ENCODE assay signal across 25 cellular contexts in the genomic region with DNA sequence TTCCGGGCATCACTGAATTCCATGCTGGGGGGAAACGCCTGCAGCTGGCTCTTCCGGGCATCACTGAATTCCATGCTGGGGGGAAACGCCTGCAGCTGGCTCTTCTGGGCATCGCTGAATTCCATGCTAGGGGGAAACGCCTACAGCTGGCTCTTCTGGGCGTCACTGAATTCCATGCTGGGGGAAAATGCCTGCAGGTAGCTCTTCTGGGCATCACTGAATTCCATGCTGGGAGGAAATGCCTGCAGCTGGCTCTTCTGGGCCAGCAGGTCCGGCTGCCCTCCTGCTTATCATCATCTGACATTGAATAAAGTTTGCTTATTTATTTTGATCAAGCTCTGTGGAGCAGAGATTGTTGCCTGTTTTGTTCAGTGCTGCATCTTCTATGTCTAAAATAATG.
"Had no signal": no experiment of that assay in that cellular context is flagged by ENCODE, and none has a peak within 500 bp of the region (broad histone marks: within the 10 kb centered on the region; RNA-seq: fewer than 3 reads in every experiment).

No MANE protein-coding gene starts in this region.

- H3K36me3 ChIP-seq: colonic mucosa, esophagus muscularis mucosa, esophagus squamous epithelium, gastrocnemius medialis, gastroesophageal sphincter, heart left ventricle, heart right ventricle had no signal

- H3K27ac ChIP-seq: colonic mucosa, coronary artery, dorsolateral prefrontal cortex, epithelial cell of prostate, esophagus muscularis mucosa, esophagus squamous epithelium, foreskin keratinocyte, gastrocnemius medialis, gastroesophageal sphincter, heart left ventricle, heart right ventricle, hepatocyte had no signal

- H3K4me3 ChIP-seq: colonic mucosa, coronary artery, dorsolateral prefrontal cortex, esophagus muscularis mucosa, esophagus squamous epithelium, gastrocnemius medialis, gastroesophageal sphincter, heart left ventricle, heart right ventricle, hepatocyte had no signal

- ATAC-seq: effector memory CD8-positive, alpha-beta T cell; esophagus mucosa; foreskin keratinocyte; gastrocnemius medialis; gastroesophageal sphincter; heart left ventricle; heart right ventricle had no signal

- H3K27me3 ChIP-seq: colonic mucosa, foreskin keratinocyte, gastrocnemius medialis, gastroesophageal sphincter, hepatocyte had no signal

- H3K79me2 ChIP-seq: hepatocyte had no signal

- H3K4me2 ChIP-seq: hepatocyte had no signal

- DNase-seq: colonic mucosa; cortex of kidney; dermis blood vessel endothelial cell; dorsolateral prefrontal cortex; effector CD4-positive, alpha-beta T cell; effector CD8-positive, alpha-beta T cell; effector memory CD4-positive, alpha-beta T cell; effector memory CD8-positive, alpha-beta T cell; endodermal cell; erythroblast; esophagus squamous epithelium; foreskin fibroblast; foreskin keratinocyte; foreskin melanocyte; gastrocnemius medialis; glutamatergic neuron; head of caudate nucleus; heart left ventricle; heart right ventricle had no signal

- H3K9me3 ChIP-seq: colonic mucosa, esophagus muscularis mucosa, esophagus squamous epithelium, gastrocnemius medialis, gastroesophageal sphincter, heart left ventricle had no signal

- H3K4me1 ChIP-seq: colonic mucosa, esophagus muscularis mucosa, esophagus squamous epithelium, foreskin keratinocyte, gastrocnemius medialis, gastroesophageal sphincter, heart left ventricle, heart right ventricle had no signal

- H2AFZ ChIP-seq: hepatocyte had no signal
